ENCODE assay signal across 1 cellular context in the genomic region with DNA sequence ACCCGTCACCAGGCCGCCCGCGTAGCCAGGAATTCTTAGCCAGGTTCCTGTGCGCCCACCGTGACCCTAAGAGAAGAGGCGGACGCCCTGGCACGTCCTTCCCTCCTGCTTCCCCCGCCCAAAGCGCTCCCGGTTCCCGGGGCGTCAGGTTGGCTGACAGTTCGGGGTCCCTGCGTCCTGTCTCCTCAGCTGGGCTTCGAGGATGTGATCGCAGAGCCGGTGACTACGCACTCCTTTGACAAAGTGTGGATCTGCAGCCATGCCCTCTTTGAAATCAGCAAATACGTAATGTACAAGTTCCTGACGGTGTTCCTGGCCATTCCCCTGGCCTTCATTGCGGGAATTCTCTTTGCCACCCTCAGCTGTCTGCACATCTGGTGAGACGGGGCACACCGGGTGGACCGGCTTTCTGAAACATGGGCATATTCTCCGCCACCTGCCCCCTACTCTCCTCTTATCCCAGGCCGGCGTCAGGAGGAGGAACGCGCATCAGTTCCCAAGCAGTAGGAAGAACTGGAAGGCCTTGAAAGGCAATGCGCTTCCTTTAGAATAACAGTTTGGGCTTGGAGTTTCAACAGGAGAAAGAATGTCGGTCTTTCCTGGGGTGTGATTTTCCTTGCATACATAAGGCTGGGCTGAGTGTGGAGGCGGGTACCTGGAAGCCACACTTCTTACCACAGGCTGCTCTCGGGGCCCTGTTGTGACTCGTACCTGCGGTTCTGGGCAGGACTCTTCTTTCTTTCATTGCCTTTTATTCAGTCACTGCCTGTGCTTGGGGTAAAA.
TF ChIP-seq lines count a peak whose summit lies in the region.

No MANE protein-coding gene starts in this region.

TF ChIP-seq in K562, 482 proteins besides CTCF, POLR2A, EP300 and RAD21 (continued from another document and continues in another):
- TF ChIP-seq, protein P1, sequence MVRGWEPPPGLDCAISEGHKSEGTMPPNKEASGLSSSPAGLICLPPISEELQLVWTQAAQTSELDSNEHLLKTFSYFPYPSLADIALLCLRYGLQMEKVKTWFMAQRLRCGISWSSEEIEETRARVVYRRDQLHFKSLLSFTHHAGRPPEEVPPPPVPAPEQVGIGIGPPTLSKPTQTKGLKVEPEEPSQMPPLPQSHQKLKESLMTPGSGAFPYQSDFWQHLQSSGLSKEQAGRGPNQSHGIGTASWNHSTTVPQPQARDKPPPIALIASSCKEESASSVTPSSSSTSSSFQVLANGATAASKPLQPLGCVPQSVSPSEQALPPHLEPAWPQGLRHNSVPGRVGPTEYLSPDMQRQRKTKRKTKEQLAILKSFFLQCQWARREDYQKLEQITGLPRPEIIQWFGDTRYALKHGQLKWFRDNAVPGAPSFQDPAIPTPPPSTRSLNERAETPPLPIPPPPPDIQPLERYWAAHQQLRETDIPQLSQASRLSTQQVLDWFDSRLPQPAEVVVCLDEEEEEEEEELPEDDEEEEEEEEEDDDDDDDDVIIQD (CRISPR knock-in tag; IDR thresholded peaks at IDR 0.05), result no peak
- TF ChIP-seq SETDB1 (IDR thresholded peaks at IDR 0.05; ENCODE audit: low read length) (no peak), MAFG (tag; conservative IDR thresholded peaks at IDR 0.05) (no peak; the same call in 1 of the 2 replicates), MCM5 (IDR thresholded peaks at IDR 0.05; ENCODE audit: low read depth) (no peak), TAL1 (IDR thresholded peaks at IDR 0.05) (no peak), NCOA6 (IDR thresholded peaks at IDR 0.05) (no peak), IFI16 (CRISPR knock-in tag; IDR thresholded peaks at IDR 0.05) (no peak), ZNF551 (CRISPR knock-in tag; IDR thresholded peaks at IDR 0.05) (no peak), ZNF644 (tag; IDR thresholded peaks at IDR 0.05; ENCODE audit: low read depth) (no peak), MAFK (IDR thresholded peaks at IDR 0.05; ENCODE audit: low read length) (no peak), ZNF561 (CRISPR knock-in tag; conservative IDR thresholded peaks at IDR 0.05) (no peak), ZEB2 (IDR thresholded peaks at IDR 0.05) (no peak), TEAD1 (CRISPR knock-in tag; IDR thresholded peaks at IDR 0.05) (no peak), MCM2 (IDR thresholded peaks at IDR 0.05; ENCODE audit: low read depth) (no peak), ZNF76 (CRISPR knock-in tag; IDR thresholded peaks at IDR 0.05; ENCODE audit: borderline replicate concordance) (no peak), SMARCC2 (IDR thresholded peaks at IDR 0.05; ENCODE audit: low read depth) (no peak), PHB (CRISPR knock-in tag; IDR thresholded peaks at IDR 0.05) (0 out of 2 replicates have a peak, but pooled peaks have one; percentile 64), HNRNPL (IDR thresholded peaks at IDR 0.05; ENCODE audit: low read depth, low read length) (no peak), RNF2 (IDR thresholded peaks at IDR 0.05) (no peak), ZNF165 (CRISPR knock-in tag; IDR thresholded peaks at IDR 0.05; ENCODE audit: borderline replicate concordance) (no peak), NUFIP1 (IDR thresholded peaks at IDR 0.05; ENCODE audit: partially characterized antibody) (no peak), ARNT (IDR thresholded peaks at IDR 0.05) (no peak), KAT8 (IDR thresholded peaks at IDR 0.05; ENCODE audit: low read depth) (no peak), ZNF217 (CRISPR knock-in tag; IDR thresholded peaks at IDR 0.05) (no peak), CBX1 (IDR thresholded peaks at IDR 0.05; ENCODE audit: low read depth) (no peak), ESRRB (CRISPR knock-in tag; IDR thresholded peaks at IDR 0.05; ENCODE audit: borderline replicate concordance) (no peak), JUNB (CRISPR knock-in tag; conservative IDR thresholded peaks at IDR 0.05) (no peak), PHF20 (IDR thresholded peaks at IDR 0.05; ENCODE audit: partially characterized antibody) (no peak), TRIM24 (IDR thresholded peaks at IDR 0.05) (no peak), ZNF174 (CRISPR knock-in tag; IDR thresholded peaks at IDR 0.05) (no peak), LEF1 (IDR thresholded peaks at IDR 0.05) (no peak), BRD4 (IDR thresholded peaks at IDR 0.05) (no peak), NFYB (IDR thresholded peaks at IDR 0.05; ENCODE audit: extremely low read depth, insufficient read length) (no peak), LARP7 (IDR thresholded peaks at IDR 0.05) (no peak), ZNF24 (IDR thresholded peaks at IDR 0.05) (no peak), ZNF436 (CRISPR knock-in tag; IDR thresholded peaks at IDR 0.05) (no peak), OTX1 (CRISPR knock-in tag; IDR thresholded peaks at IDR 0.05) (no peak), ZNF140 (CRISPR knock-in tag; IDR thresholded peaks at IDR 0.05) (no peak), FOXK2 (conservative IDR thresholded peaks at IDR 0.05 in 1 of 2, IDR thresholded peaks at IDR 0.05 in 1 of 2; ENCODE audit: low read depth in 2 of 2) (no peak), MCM3 (IDR thresholded peaks at IDR 0.05) (no peak), GABPA (tag; conservative IDR thresholded peaks at IDR 0.05; ENCODE audit: low read depth) (no peak), ZSCAN29 (IDR thresholded peaks at IDR 0.05) (no peak), NFIX (CRISPR knock-in tag; IDR thresholded peaks at IDR 0.05; ENCODE audit: low read depth) (no peak), GTF2E2 (tag; IDR thresholded peaks at IDR 0.05) (no peak), ZNF696 (CRISPR knock-in tag; conservative IDR thresholded peaks at IDR 0.05) (no peak), ZNF143 (CRISPR knock-in tag; IDR thresholded peaks at IDR 0.05) (no peak), SMAD1 (IDR thresholded peaks at IDR 0.05; ENCODE audit: low read depth, low read length, partially characterized antibody) (no peak), KLF13 (tag; IDR thresholded peaks at IDR 0.05; ENCODE audit: borderline replicate concordance, low read depth) (0 out of 2 replicates have a peak, but pooled peaks have one; percentile 14), PHF21A (IDR thresholded peaks at IDR 0.05; ENCODE audit: borderline replicate concordance, low read depth) (no peak), ZFX (CRISPR knock-in tag; IDR thresholded peaks at IDR 0.05) (peak; percentile 47; the same call in 1 of the 2 replicates), ZKSCAN1 (IDR thresholded peaks at IDR 0.05; ENCODE audit: low read depth, low read length) (no peak), PCBP1 (IDR thresholded peaks at IDR 0.05; ENCODE audit: low read depth, low read length, poor library complexity, severe bottlenecking) (no peak), HDAC6 (IDR thresholded peaks at IDR 0.05; ENCODE audit: low read depth, low read length) (no peak), ZFP1 (CRISPR knock-in tag; IDR thresholded peaks at IDR 0.05) (no peak), HNRNPLL (IDR thresholded peaks at IDR 0.05; ENCODE audit: low read depth, low read length, poor library complexity, severe bottlenecking) (peak; percentile 29), POLR3A (IDR thresholded peaks at IDR 0.05; ENCODE audit: borderline replicate concordance, extremely low read depth, insufficient read depth, insufficient read length) (no peak), GTF2A2 (tag; IDR thresholded peaks at IDR 0.05) (no peak), ARHGAP35 (IDR thresholded peaks at IDR 0.05; ENCODE audit: partially characterized antibody) (no peak), GABPB1 (CRISPR knock-in tag; IDR thresholded peaks at IDR 0.05) (no peak; the same call in 1 of the 2 replicates), CHD4 (IDR thresholded peaks at IDR 0.05; ENCODE audit: insufficient read depth, insufficient replicate concordance, low read depth, low read length, poor library complexity, severe bottlenecking) (peak; percentile 18), TAF7 (tag; IDR thresholded peaks at IDR 0.05) (no peak), U2AF2 (optimal IDR thresholded peaks at IDR 0.05; ENCODE audit: low read depth, low read length) (no peak), SREBF1 (IDR thresholded peaks at IDR 0.05; ENCODE audit: borderline replicate concordance, low read depth, low read length) (no peak), ZNF324 (CRISPR knock-in tag; IDR thresholded peaks at IDR 0.05) (no peak), NONO (IDR thresholded peaks at IDR 0.05; ENCODE audit: low read depth in 2 of 2, low read length in 1 of 2) (no peak), CEBPB (tag; IDR thresholded peaks at IDR 0.05) (no peak), TCFL5 (CRISPR knock-in tag; conservative IDR thresholded peaks at IDR 0.05) (no peak), FOXJ2 (tag; IDR thresholded peaks at IDR 0.05) (no peak)
- TF ChIP-seq, protein P2, sequence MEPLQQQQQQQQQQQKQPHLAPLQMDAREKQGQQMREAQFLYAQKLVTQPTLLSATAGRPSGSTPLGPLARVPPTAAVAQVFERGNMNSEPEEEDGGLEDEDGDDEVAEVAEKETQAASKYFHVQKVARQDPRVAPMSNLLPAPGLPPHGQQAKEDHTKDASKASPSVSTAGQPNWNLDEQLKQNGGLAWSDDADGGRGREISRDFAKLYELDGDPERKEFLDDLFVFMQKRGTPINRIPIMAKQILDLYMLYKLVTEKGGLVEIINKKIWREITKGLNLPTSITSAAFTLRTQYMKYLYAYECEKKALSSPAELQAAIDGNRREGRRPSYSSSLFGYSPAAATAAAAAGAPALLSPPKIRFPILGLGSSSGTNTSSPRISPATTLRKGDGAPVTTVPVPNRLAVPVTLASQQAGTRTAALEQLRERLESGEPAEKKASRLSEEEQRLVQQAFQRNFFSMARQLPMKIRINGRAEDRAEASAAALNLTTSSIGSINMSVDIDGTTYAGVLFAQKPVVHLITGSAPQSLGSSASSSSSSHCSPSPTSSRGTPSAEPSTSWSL (CRISPR knock-in tag; IDR thresholded peaks at IDR 0.05; ENCODE audit: borderline replicate concordance), result no peak
- TF ChIP-seq, protein P3, sequence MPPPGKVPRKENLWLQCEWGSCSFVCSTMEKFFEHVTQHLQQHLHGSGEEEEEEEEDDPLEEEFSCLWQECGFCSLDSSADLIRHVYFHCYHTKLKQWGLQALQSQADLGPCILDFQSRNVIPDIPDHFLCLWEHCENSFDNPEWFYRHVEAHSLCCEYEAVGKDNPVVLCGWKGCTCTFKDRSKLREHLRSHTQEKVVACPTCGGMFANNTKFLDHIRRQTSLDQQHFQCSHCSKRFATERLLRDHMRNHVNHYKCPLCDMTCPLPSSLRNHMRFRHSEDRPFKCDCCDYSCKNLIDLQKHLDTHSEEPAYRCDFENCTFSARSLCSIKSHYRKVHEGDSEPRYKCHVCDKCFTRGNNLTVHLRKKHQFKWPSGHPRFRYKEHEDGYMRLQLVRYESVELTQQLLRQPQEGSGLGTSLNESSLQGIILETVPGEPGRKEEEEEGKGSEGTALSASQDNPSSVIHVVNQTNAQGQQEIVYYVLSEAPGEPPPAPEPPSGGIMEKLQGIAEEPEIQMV (tag; conservative IDR thresholded peaks at IDR 0.05; ENCODE audit: low read depth), result no peak
- TF ChIP-seq, protein P4, sequence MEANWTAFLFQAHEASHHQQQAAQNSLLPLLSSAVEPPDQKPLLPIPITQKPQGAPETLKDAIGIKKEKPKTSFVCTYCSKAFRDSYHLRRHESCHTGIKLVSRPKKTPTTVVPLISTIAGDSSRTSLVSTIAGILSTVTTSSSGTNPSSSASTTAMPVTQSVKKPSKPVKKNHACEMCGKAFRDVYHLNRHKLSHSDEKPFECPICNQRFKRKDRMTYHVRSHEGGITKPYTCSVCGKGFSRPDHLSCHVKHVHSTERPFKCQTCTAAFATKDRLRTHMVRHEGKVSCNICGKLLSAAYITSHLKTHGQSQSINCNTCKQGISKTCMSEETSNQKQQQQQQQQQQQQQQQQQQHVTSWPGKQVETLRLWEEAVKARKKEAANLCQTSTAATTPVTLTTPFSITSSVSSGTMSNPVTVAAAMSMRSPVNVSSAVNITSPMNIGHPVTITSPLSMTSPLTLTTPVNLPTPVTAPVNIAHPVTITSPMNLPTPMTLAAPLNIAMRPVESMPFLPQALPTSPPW (CRISPR knock-in tag; IDR thresholded peaks at IDR 0.05), result no peak
- TF ChIP-seq, protein P5, sequence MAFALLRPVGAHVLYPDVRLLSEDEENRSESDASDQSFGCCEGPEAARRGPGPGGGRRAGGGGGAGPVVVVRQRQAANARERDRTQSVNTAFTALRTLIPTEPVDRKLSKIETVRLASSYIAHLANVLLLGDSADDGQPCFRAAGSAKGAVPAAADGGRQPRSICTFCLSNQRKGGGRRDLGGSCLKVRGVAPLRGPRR (CRISPR knock-in tag; IDR thresholded peaks at IDR 0.05), result no peak
- TF ChIP-seq, protein P6, sequence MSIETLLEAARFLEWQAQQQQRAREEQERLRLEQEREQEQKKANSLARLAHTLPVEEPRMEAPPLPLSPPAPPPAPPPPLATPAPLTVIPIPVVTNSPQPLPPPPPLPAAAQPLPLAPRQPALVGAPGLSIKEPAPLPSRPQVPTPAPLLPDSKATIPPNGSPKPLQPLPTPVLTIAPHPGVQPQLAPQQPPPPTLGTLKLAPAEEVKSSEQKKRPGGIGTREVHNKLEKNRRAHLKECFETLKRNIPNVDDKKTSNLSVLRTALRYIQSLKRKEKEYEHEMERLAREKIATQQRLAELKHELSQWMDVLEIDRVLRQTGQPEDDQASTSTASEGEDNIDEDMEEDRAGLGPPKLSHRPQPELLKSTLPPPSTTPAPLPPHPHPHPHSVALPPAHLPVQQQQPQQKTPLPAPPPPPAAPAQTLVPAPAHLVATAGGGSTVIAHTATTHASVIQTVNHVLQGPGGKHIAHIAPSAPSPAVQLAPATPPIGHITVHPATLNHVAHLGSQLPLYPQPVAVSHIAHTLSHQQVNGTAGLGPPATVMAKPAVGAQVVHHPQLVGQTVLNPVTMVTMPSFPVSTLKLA (conservative IDR thresholded peaks at IDR 0.05), result 0 out of 4 replicates have a peak, but pooled peaks of 1 of the 2 experiments have one; percentile 24
- TF ChIP-seq, protein P7, sequence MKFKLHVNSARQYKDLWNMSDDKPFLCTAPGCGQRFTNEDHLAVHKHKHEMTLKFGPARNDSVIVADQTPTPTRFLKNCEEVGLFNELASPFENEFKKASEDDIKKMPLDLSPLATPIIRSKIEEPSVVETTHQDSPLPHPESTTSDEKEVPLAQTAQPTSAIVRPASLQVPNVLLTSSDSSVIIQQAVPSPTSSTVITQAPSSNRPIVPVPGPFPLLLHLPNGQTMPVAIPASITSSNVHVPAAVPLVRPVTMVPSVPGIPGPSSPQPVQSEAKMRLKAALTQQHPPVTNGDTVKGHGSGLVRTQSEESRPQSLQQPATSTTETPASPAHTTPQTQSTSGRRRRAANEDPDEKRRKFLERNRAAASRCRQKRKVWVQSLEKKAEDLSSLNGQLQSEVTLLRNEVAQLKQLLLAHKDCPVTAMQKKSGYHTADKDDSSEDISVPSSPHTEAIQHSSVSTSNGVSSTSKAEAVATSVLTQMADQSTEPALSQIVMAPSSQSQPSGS (CRISPR knock-in tag; IDR thresholded peaks at IDR 0.05), result no peak
